1 cellular context compared by ENCODE assay signal in the genomic region with DNA sequence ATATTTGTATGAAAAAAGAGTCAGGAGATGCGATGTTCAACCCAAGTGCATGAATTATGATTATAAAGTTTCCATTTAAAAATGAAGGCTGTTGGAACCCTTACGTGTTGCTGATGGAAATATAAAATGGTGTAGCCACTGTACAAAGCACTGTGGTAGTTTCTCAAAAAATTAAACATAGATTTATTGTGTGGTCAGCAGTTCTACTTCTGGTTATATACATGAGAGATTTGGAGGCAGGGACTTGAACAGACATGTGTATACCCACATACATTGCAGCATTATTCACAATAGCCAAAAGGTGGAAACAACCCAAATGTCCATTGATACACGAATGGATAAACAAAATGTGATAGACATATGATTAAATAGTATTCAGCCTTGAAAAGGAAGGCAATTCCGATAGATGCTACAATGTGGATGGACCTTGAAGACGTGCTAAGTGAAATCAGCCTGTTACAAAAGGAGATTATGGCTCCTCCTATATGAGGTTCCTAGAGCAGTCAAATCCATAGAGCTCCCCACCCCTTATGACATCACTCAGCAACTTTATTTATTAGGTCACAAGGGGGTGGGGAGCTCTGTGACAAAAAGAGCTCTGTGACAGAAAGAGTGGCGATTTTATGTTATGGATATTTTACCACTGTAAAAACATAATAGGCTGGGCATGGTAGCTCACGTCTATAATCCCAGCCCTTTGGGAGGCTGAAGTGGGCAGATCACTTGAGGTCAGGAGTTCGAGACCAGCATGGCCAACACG.
TF ChIP-seq lines count a peak whose summit lies in the region.

No MANE protein-coding gene starts in this region.

TF ChIP-seq in GM23338, 12 proteins besides CTCF, POLR2A, EP300 and RAD21 (continued from another document):
- TF ChIP-seq, protein P1, sequence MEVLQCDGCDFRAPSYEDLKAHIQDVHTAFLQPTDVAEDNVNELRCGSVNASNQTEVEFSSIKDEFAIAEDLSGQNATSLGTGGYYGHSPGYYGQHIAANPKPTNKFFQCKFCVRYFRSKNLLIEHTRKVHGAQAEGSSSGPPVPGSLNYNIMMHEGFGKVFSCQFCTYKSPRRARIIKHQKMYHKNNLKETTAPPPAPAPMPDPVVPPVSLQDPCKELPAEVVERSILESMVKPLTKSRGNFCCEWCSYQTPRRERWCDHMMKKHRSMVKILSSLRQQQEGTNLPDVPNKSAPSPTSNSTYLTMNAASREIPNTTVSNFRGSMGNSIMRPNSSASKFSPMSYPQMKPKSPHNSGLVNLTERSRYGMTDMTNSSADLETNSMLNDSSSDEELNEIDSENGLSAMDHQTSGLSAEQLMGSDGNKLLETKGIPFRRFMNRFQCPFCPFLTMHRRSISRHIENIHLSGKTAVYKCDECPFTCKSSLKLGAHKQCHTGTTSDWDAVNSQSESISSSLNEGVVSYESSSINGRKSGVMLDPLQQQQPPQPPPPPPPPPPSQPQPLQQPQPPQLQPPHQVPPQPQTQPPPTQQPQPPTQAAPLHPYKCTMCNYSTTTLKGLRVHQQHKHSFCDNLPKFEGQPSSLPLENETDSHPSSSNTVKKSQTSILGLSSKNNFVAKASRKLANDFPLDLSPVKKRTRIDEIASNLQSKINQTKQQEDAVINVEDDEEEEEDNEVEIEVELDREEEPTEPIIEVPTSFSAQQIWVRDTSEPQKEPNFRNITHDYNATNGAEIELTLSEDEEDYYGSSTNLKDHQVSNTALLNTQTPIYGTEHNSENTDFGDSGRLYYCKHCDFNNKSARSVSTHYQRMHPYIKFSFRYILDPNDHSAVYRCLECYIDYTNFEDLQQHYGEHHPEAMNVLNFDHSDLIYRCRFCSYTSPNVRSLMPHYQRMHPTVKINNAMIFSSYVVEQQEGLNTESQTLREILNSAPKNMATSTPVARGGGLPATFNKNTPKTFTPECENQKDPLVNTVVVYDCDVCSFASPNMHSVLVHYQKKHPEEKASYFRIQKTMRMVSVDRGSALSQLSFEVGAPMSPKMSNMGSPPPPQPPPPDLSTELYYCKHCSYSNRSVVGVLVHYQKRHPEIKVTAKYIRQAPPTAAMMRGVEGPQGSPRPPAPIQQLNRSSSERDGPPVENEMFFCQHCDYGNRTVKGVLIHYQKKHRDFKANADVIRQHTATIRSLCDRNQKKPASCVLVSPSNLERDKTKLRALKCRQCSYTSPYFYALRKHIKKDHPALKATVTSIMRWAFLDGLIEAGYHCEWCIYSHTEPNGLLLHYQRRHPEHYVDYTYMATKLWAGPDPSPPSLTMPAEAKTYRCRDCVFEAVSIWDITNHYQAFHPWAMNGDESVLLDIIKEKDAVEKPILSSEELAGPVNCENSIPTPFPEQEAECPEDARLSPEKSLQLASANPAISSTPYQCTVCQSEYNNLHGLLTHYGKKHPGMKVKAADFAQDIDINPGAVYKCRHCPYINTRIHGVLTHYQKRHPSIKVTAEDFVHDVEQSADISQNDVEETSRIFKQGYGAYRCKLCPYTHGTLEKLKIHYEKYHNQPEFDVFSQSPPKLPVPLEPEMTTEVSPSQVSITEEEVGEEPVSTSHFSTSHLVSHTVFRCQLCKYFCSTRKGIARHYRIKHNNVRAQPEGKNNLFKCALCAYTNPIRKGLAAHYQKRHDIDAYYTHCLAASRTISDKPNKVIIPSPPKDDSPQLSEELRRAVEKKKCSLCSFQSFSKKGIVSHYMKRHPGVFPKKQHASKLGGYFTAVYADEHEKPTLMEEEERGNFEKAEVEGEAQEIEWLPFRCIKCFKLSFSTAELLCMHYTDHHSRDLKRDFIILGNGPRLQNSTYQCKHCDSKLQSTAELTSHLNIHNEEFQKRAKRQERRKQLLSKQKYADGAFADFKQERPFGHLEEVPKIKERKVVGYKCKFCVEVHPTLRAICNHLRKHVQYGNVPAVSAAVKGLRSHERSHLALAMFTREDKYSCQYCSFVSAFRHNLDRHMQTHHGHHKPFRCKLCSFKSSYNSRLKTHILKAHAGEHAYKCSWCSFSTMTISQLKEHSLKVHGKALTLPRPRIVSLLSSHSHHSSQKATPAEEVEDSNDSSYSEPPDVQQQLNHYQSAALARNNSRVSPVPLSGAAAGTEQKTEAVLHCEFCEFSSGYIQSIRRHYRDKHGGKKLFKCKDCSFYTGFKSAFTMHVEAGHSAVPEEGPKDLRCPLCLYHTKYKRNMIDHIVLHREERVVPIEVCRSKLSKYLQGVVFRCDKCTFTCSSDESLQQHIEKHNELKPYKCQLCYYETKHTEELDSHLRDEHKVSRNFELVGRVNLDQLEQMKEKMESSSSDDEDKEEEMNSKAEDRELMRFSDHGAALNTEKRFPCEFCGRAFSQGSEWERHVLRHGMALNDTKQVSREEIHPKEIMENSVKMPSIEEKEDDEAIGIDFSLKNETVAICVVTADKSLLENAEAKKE (CRISPR knock-in tag; IDR thresholded peaks at IDR 0.05) = no peak
- TF ChIP-seq JUNB (IDR thresholded peaks at IDR 0.05; ENCODE audit: unreplicated experiment) (no peak), POLR2AphosphoS5 (IDR thresholded peaks at IDR 0.05; ENCODE audit: low read depth) (no peak)
